8 cellular contexts compared by ENCODE assay signal in the genomic region with DNA sequence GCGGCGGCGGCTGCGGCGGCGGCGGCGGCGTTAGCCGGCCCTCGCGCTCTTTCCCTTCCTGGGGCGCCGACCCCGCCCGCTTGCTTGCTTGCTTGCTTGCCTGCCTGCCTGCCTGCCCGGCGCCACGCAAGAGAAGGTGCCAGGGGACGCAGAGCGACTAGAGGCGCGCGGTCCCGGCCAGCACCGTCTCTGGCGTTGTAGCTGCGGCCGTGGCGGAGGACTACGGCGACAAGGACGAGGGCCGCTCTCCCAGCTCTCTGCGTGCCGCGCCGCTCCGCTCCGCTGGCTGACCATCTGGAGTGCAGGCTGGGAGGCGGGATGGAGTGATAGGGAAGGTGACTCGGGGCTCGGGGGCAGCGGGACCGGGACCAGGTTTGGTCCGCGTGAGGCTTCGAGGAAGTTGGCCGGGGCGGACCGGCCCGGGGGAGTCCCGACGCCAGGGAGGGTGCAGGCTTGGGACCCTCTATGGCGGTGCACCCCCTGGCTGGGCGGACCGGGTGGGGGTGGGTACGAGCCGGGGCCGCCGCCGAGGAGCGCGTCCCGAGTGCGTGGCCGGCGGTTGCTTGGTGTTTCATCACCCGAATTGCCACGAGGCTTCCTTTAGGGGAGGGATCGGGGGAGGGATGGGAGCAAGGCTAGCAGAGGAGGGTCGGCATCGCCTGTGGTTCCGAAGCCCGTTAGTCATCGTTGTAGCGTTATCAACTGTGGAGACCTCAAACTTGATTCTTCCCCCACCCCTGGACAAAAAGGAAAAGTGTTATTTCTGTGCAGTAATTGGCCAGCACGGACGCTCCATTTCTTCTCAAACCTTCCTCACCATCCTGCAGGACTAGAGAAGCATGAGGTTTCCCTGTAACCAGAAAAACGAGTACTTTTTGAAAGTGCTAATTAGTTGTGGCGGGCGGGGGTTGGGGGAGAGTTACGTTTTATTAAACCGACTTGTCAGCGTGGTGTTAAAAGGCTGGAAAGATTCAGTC. TPM values are rescaled to one million over a fixed set of nuclear protein-coding genes. Genes with fewer than 3 reads are reported as not detected.
DNase-seq lines count a peak whose midpoint lies in the region; ATAC-seq and TF ChIP-seq lines count a peak whose summit lies in the region.

No MANE protein-coding gene starts in this region.

- H3K36me3 ChIP-seq in endocrine pancreas (ENCODE audit: control insufficient read depth, insufficient read depth, low read length) (no peaks in the 10 kb centered on the region), mesodermal cell (ENCODE audit: control insufficient read depth, insufficient read depth, low read length) (peaks cover 9% of the 10 kb centered on the region)

- H3K27ac ChIP-seq in AG04450 (ENCODE audit: low read depth, low read length) (peak overlapping the region; percentile 100), mesodermal cell (ENCODE audit: low read depth, low read length, severe bottlenecking) (peak overlapping the region; percentile 100)

- peak overlapping the region; percentile 86 for H3K9ac ChIP-seq in endocrine pancreas (ENCODE audit: control insufficient read depth, insufficient read depth, low read length)

- H3K27me3 ChIP-seq in AG04450 (ENCODE audit: control insufficient read depth, insufficient read depth, low read length) (no peaks in the 10 kb centered on the region), endocrine pancreas (ENCODE audit: control insufficient read depth, insufficient read depth, low read length) (no peaks in the 10 kb centered on the region)

- H3K9me3 ChIP-seq in AG04450 (ENCODE audit: control insufficient read depth, insufficient read depth, low read length) (peaks cover 12% of the 10 kb centered on the region; the same call in 1 of the 2 replicates), endocrine pancreas (ENCODE audit: control insufficient read depth, low read length) (no peaks in the 10 kb centered on the region), mesodermal cell (ENCODE audit: control insufficient read depth, low read length) (no peaks in the 10 kb centered on the region)

- H3K4me3 ChIP-seq in AG04450 (ENCODE audit: low read depth, low read length) (peak overlapping the region; percentile 97), endocrine pancreas (ENCODE audit: control insufficient read depth, insufficient read depth, low read length) (peak overlapping the region; percentile 83), mesodermal cell (ENCODE audit: extremely low read depth, insufficient read depth, low read length, poor library complexity, severe bottlenecking) (peak overlapping the region; percentile 81)

- 0% methylated on average over 53 to 54 of the region's 85 CpGs for WGBS in mesodermal cell (ENCODE audit: insufficient coverage in 2 of 2), 2 experiments

- CTCF ChIA-PET in AG04450 (lab: Charles Lee) = interaction anchor here (0.6 kb wide), 1 partner anchor 18 kb away, joined by 3 read pairs; no protein-coding TSS in a partner anchor

- H3K4me1 ChIP-seq in endocrine pancreas (ENCODE audit: control insufficient read depth, insufficient read depth, low read length) (no peaks in the 10 kb centered on the region), mesodermal cell (ENCODE audit: control insufficient read depth, insufficient read depth, low read length, poor library complexity, severe bottlenecking) (no peaks in the 10 kb centered on the region)

- POLR2A ChIA-PET in AG04450 (lab: Yijun Ruan, JAX) = interaction anchor here (0.9 to 1.6 kb wide), 4 partner anchors 14 to 582 kb away, joined by 3 to 6 read pairs (median 4); partner anchors contain the start of gene C12orf56

- ATAC-seq in GM18502 (IDR thresholded peaks at IDR 0.05; ENCODE audit: poor library complexity, unreplicated experiment) (peak; percentile 37), HG03025 (IDR thresholded peaks at IDR 0.05; ENCODE audit: low FRiP score, unreplicated experiment) (peak; percentile 36)

- DNase-seq in AG04450 (ENCODE audit: low read depth, low spot score) = peak; percentile 83
- peak; percentile 4 for DNase-seq in NCI-H748 treated with DMSO at 0.1 percent for 48 hours (lab: John Stamatoyannopoulos, UW)
- DNase-seq in activated CD8-positive, alpha-beta memory T cell treated with anti-CD3 and anti-CD28 coated beads for 48 hours (ENCODE audit: low read depth in 2 of 3, low spot score in 2 of 3) = peak; percentile 52 to 56 (median 54)
- peak; percentile 5 to 17 for DNase-seq in stimulated activated CD8-positive, alpha-beta memory T cell treated with anti-CD3 and anti-CD28 coated beads, Interleukin-2, amount 100 ng/mL, for 1 hour (ENCODE audit: low read depth in 2 of 2)

- TF ChIP-seq CTCF in AG04450 (IDR thresholded peaks at IDR 0.05; ENCODE audit: low read depth, low read length) = no peak

RNA-seq across cellular contexts. Expression of gene XPOT, which starts 0.6 kb away (rescaled TPM):
- polyA plus RNA-seq in AG04450 (2011; rRNA removed) = 127 and 183 TPM in 2 replicates
- 68.1 and 123 TPM in 2 replicates for polyA minus RNA-seq in AG04450 (2011; rRNA and poly(A)+ RNA removed)
- polyA plus RNA-seq in mesodermal cell (2013, experiment 1 of 2) = 67.9 TPM
- 77.1 TPM for polyA plus RNA-seq in mesodermal cell (2013, experiment 2 of 2)

RNA-seq across cellular contexts. Expression of gene C12orf56, which starts 14.2 kb away (rescaled TPM):
- polyA plus RNA-seq in AG04450 (2011; rRNA removed) = 0.22 and 0.29 TPM in 2 replicates
- polyA minus RNA-seq in AG04450 (2011; rRNA and poly(A)+ RNA removed) = 0.04 and 0.14 TPM in 2 replicates
- not detected for polyA plus RNA-seq in mesodermal cell (2013, experiment 1 of 2)
- 0.76 TPM for polyA plus RNA-seq in mesodermal cell (2013, experiment 2 of 2)

RNA-seq across cellular contexts. Expression of gene TBK1, which starts 47.2 kb away (rescaled TPM):
- polyA plus RNA-seq in AG04450 (2011; rRNA removed) = 17.8 and 27.2 TPM in 2 replicates
- polyA minus RNA-seq in AG04450 (2011; rRNA and poly(A)+ RNA removed) = 8.2 and 17.5 TPM in 2 replicates
- polyA plus RNA-seq in mesodermal cell (2013, experiment 1 of 2) = 19.9 TPM
- 24.9 TPM for polyA plus RNA-seq in mesodermal cell (2013, experiment 2 of 2)

Comparison
In these comparisons a context has a peak if more than half of its experiments do, and no peak if none do; other contexts are left out.
1. Peak in every context shown above with its lines: DNase-seq, ATAC-seq, H3K4me3 ChIP-seq and H3K27ac ChIP-seq.
2. DNase-seq: peak in every context shown above with its lines; median percentile 83 in AG04450; 54 in activated CD8-positive, alpha-beta memory T cell treated with anti-CD3 and anti-CD28 coated beads for 48 hours; 11 in stimulated activated CD8-positive, alpha-beta memory T cell treated with anti-CD3 and anti-CD28 coated beads, Interleukin-2, amount 100 ng/mL, for 1 hour; 4 in NCI-H748 treated with DMSO at 0.1 percent for 48 hours.